10 cellular contexts compared by ENCODE assay signal in the genomic region with DNA sequence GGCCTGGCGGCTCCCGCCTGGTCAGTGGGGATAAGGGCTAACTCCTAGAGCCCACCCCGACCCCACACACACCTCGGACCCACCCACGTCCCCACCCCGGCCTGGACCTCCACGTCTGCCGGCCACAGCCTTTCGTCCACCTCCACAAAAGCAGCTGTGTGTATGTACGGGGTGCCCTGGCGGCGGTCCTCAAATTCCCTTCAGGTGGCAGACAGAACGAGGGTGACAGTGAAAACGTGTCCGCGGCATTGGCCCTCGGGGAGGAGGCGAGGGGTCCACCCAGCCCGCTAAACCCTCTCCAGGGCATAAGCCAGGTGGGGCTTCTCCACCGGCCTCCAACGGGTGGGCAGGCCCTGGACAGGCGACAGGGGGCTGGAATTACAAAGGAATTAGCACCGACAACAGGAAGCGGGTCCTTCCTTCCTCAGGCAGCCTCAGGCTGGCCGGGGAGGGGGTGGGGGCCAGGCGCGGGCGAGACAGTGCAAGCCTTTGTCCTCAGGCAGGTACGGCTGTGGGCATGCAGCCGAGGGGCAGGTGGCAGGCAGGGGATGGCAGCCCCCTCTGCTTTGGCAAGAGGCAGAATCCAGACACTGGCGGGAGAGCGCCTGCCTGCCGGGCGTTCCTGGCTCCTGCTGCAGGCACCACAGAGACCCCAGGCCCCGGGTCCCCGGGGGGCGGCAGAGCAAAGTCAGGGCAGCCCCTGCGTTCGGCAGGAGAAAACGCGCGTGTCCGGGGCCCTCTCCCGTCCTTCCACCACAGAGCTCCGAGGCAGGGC. TPM values are rescaled to one million over a fixed set of nuclear protein-coding genes. Genes with fewer than 3 reads are reported as not detected.
DNase-seq lines count a peak whose midpoint lies in the region; ATAC-seq and TF ChIP-seq lines count a peak whose summit lies in the region.
"Had no signal": no experiment of that assay in that cellular context is flagged by ENCODE, and none has a peak within 500 bp of the region (broad histone marks: within the 10 kb centered on the region; RNA-seq: fewer than 3 reads in every experiment).

No MANE protein-coding gene starts in this region.

- TF ChIP-seq CTCF in right atrium auricular region (IDR thresholded peaks at IDR 0.05) (no peak), ascending aorta (IDR thresholded peaks at IDR 0.05) (no peak)

- no peaks in the 10 kb centered on the region for H3K27me3 ChIP-seq in right atrium auricular region
- no peaks in the 10 kb centered on the region for H3K27me3 ChIP-seq in ascending aorta
- no peaks in the 10 kb centered on the region for H3K27me3 ChIP-seq in muscle layer of colon (ENCODE audit: control insufficient read depth in 1 of 2, insufficient read depth in 2 of 2, low read length in 2 of 2)

- H3K36me3 ChIP-seq in right atrium auricular region (no peaks in the 10 kb centered on the region), ascending aorta (no peaks in the 10 kb centered on the region), muscle layer of colon (ENCODE audit: insufficient read depth, low read length) (no peaks in the 10 kb centered on the region)

- H3K4me1 ChIP-seq in right atrium auricular region: peaks cover 0 to 39% of the 10 kb centered on the region in 2 donors
- H3K4me1 ChIP-seq in ascending aorta: peaks cover 17 to 23% of the 10 kb centered on the region in 2 donors
- H3K4me1 ChIP-seq in muscle layer of colon (ENCODE audit: insufficient read depth, low read length): peaks cover 28% of the 10 kb centered on the region

- H3K9me3 ChIP-seq in right atrium auricular region (no peaks in the 10 kb centered on the region), ascending aorta (no peaks in the 10 kb centered on the region), muscle layer of colon (ENCODE audit: low read length) (no peaks in the 10 kb centered on the region)

- H3K9me3 Mint-ChIP-seq in naive thymus-derived CD8-positive, alpha-beta T cell: no peaks in the 10 kb centered on the region
- no peaks in the 10 kb centered on the region for H3K9me3 Mint-ChIP-seq in activated T-helper 1 cell treated with anti-CD3 and anti-CD28 coated beads, Interleukin-12 subunit alpha, Interleukin-12 subunit beta, Interleukin-2, Interleukin-4 antibody, amounts not matched to agents 30 ng/mL and 10 ng/mL and 1 ng/mL, durations not matched to agents 14 hours and 24 hours and 36 hours
- H3K9me3 Mint-ChIP-seq: activated naive CD8-positive, alpha-beta T cell treated with anti-CD3 and anti-CD28 coated beads, Interleukin-2, amount 10 ng/mL, durations not matched to agents 7 days and 5 days; memory B cell had no signal

- no peak for ATAC-seq in left ventricle myocardium superior
- no peak for ATAC-seq in GM21423 (IDR thresholded peaks at IDR 0.05; ENCODE audit: unreplicated experiment)
- ATAC-seq in naive thymus-derived CD8-positive, alpha-beta T cell: no peak

- H3K4me3 ChIP-seq in right atrium auricular region: no peak overlapping the region
- no peak overlapping the region for H3K4me3 ChIP-seq in ascending aorta
- no peak overlapping the region for H3K4me3 ChIP-seq in muscle layer of colon (ENCODE audit: low read depth in 1 of 2, low read length in 2 of 2)

- H3K36me3 Mint-ChIP-seq in naive thymus-derived CD8-positive, alpha-beta T cell: no peaks in the 10 kb centered on the region
- no peaks in the 10 kb centered on the region for H3K36me3 Mint-ChIP-seq in activated T-helper 1 cell treated with anti-CD3 and anti-CD28 coated beads, Interleukin-12 subunit alpha, Interleukin-12 subunit beta, Interleukin-2, Interleukin-4 antibody, amounts not matched to agents 30 ng/mL and 10 ng/mL and 1 ng/mL, durations not matched to agents 14 hours and 24 hours and 36 hours (ENCODE audit: low read depth)
- H3K36me3 Mint-ChIP-seq: activated naive CD8-positive, alpha-beta T cell treated with anti-CD3 and anti-CD28 coated beads, Interleukin-2, amount 10 ng/mL, durations not matched to agents 7 days and 5 days; memory B cell had no signal

- DNase-seq in right atrium auricular region (ENCODE audit: low spot score) (no peak), left ventricle myocardium superior (no peak), ascending aorta (ENCODE audit: low spot score in 2 of 2) (no peak), foreskin melanocyte (no peak)
- no peak for DNase-seq in naive thymus-derived CD8-positive, alpha-beta T cell
- DNase-seq in activated T-helper 1 cell treated with anti-CD3 and anti-CD28 coated beads, Interleukin-12 subunit alpha, Interleukin-12 subunit beta, Interleukin-2, Interleukin-4 antibody, amounts not matched to agents 30 ng/mL and 10 ng/mL and 1 ng/mL, durations not matched to agents 14 hours and 24 hours and 36 hours (ENCODE audit: low spot score): no peak

- POLR2A ChIA-PET in naive thymus-derived CD8-positive, alpha-beta T cell (lab: Charles Lee): interaction anchor here (0.6 to 1.3 kb wide), 3 partner anchors 53 to 74 kb away, joined by 3 to 9 read pairs (median 7); a partner anchor contains a TSS

- peaks cover 0 to 16% (median 0%) of the 10 kb centered on the region in 4 donors for H3K4me1 Mint-ChIP-seq in naive thymus-derived CD8-positive, alpha-beta T cell
- H3K4me1 Mint-ChIP-seq in activated T-helper 1 cell treated with anti-CD3 and anti-CD28 coated beads, Interleukin-12 subunit alpha, Interleukin-12 subunit beta, Interleukin-2, Interleukin-4 antibody, amounts not matched to agents 30 ng/mL and 10 ng/mL and 1 ng/mL, durations not matched to agents 14 hours and 24 hours and 36 hours (ENCODE audit: low read depth): peaks cover 6% of the 10 kb centered on the region

- H3K4me3 Mint-ChIP-seq in naive thymus-derived CD8-positive, alpha-beta T cell: no peak overlapping the region
- H3K4me3 Mint-ChIP-seq in activated T-helper 1 cell treated with anti-CD3 and anti-CD28 coated beads, Interleukin-12 subunit alpha, Interleukin-12 subunit beta, Interleukin-2, Interleukin-4 antibody, amounts not matched to agents 30 ng/mL and 10 ng/mL and 1 ng/mL, durations not matched to agents 14 hours and 24 hours and 36 hours: no peak overlapping the region
- H3K4me3 Mint-ChIP-seq: activated naive CD8-positive, alpha-beta T cell treated with anti-CD3 and anti-CD28 coated beads, Interleukin-2, amount 10 ng/mL, durations not matched to agents 7 days and 5 days; memory B cell had no signal

- H3K9ac ChIP-seq in muscle layer of colon (ENCODE audit: low read length): no peak overlapping the region

- intact Hi-C loops in left ventricle myocardium superior (cut with micrococcal nuclease) (loop anchor here (5.0 kb wide), 1 partner anchor 52 kb away; a partner anchor contains a TSS), ascending aorta (cut with DNase I) (loop anchor here (1.0 to 10.0 kb wide), 4 partner anchors 54 to 210 kb away; no protein-coding TSS in a partner anchor)
- intact Hi-C loops in activated T-helper 1 cell treated with anti-CD3 and anti-CD28 coated beads, Interleukin-12 subunit alpha, Interleukin-12 subunit beta, Interleukin-2, Interleukin-4 antibody, amounts not matched to agents 30 ng/mL and 10 ng/mL and 1 ng/mL, durations not matched to agents 14 hours and 24 hours and 36 hours (cut with micrococcal nuclease): loop anchor here (1.0 kb wide), 1 partner anchor 55 kb away; no protein-coding TSS in a partner anchor

- H3K27ac ChIP-seq in right atrium auricular region (peak overlapping the region; percentile 47 to 71), ascending aorta (peak overlapping the region; percentile 22 to 26), muscle layer of colon (ENCODE audit: low read depth, low read length) (peak overlapping the region; percentile 63)

- H3K27me3 Mint-ChIP-seq in naive thymus-derived CD8-positive, alpha-beta T cell: no peaks in the 10 kb centered on the region
- peaks cover 3% of the 10 kb centered on the region for H3K27me3 Mint-ChIP-seq in activated T-helper 1 cell treated with anti-CD3 and anti-CD28 coated beads, Interleukin-12 subunit alpha, Interleukin-12 subunit beta, Interleukin-2, Interleukin-4 antibody, amounts not matched to agents 30 ng/mL and 10 ng/mL and 1 ng/mL, durations not matched to agents 14 hours and 24 hours and 36 hours (ENCODE audit: insufficient read depth)
- H3K27me3 Mint-ChIP-seq: activated naive CD8-positive, alpha-beta T cell treated with anti-CD3 and anti-CD28 coated beads, Interleukin-2, amount 10 ng/mL, durations not matched to agents 7 days and 5 days; memory B cell had no signal

- no peak overlapping the region for H3K27ac Mint-ChIP-seq in naive thymus-derived CD8-positive, alpha-beta T cell
- no peak overlapping the region for H3K27ac Mint-ChIP-seq in activated T-helper 1 cell treated with anti-CD3 and anti-CD28 coated beads, Interleukin-12 subunit alpha, Interleukin-12 subunit beta, Interleukin-2, Interleukin-4 antibody, amounts not matched to agents 30 ng/mL and 10 ng/mL and 1 ng/mL, durations not matched to agents 14 hours and 24 hours and 36 hours
- H3K27ac Mint-ChIP-seq: memory B cell had no signal

RNA-seq across cellular contexts. Expression of a gene that starts 12.3 kb away (rescaled TPM):
- 10 to 100 TPM; 35.1 to 39.6 TPM for total RNA-seq in right atrium auricular region
- 52.6 TPM for total RNA-seq in left ventricle myocardium superior
- total RNA-seq in ascending aorta: 15.9 TPM
- total RNA-seq in naive thymus-derived CD8-positive, alpha-beta T cell: 10 to 100 TPM; 38.1 to 41.2 TPM
- 10 to 100 TPM; 20.5 to 30.3 (median 29.7) TPM for polyA plus RNA-seq in naive thymus-derived CD8-positive, alpha-beta T cell
- total RNA-seq in activated T-helper 1 cell treated with anti-CD3 and anti-CD28 coated beads, Interleukin-12 subunit alpha, Interleukin-12 subunit beta, Interleukin-2, Interleukin-4 antibody, amounts not matched to agents 30 ng/mL and 10 ng/mL and 1 ng/mL, durations not matched to agents 14 hours and 24 hours and 36 hours: 72.7 and 74.2 TPM in 2 replicates

RNA-seq across cellular contexts. Expression of a gene that starts 53.8 kb away (rescaled TPM):
- total RNA-seq in right atrium auricular region (1 to 10 TPM; 3.6 to 9.8 TPM), left ventricle myocardium superior (3.1 TPM), ascending aorta (27.6 TPM)
- 10 to 100 TPM; 20.7 to 20.8 TPM for total RNA-seq in naive thymus-derived CD8-positive, alpha-beta T cell
- polyA plus RNA-seq in naive thymus-derived CD8-positive, alpha-beta T cell: 1 to 10 TPM; 1.2 to 2.0 (median 1.5) TPM
- total RNA-seq in activated T-helper 1 cell treated with anti-CD3 and anti-CD28 coated beads, Interleukin-12 subunit alpha, Interleukin-12 subunit beta, Interleukin-2, Interleukin-4 antibody, amounts not matched to agents 30 ng/mL and 10 ng/mL and 1 ng/mL, durations not matched to agents 14 hours and 24 hours and 36 hours: 1.7 and 2.5 TPM in 2 replicates

RNA-seq across cellular contexts. Expression of a gene that starts 58.5 kb away (rescaled TPM):
- total RNA-seq in right atrium auricular region (10 to 100 TPM; 64.9 to 78.1 TPM), left ventricle myocardium superior (39.1 TPM), ascending aorta (73.7 TPM)
- 10 to 100 TPM; 92.3 to 93.8 TPM for total RNA-seq in naive thymus-derived CD8-positive, alpha-beta T cell
- 10 to 100 TPM; 62.0 to 75.4 (median 70.5) TPM for polyA plus RNA-seq in naive thymus-derived CD8-positive, alpha-beta T cell
- total RNA-seq in activated T-helper 1 cell treated with anti-CD3 and anti-CD28 coated beads, Interleukin-12 subunit alpha, Interleukin-12 subunit beta, Interleukin-2, Interleukin-4 antibody, amounts not matched to agents 30 ng/mL and 10 ng/mL and 1 ng/mL, durations not matched to agents 14 hours and 24 hours and 36 hours: 23.9 and 24.7 TPM in 2 replicates
